ENCODE assay signal across 1 cellular context in the genomic region with DNA sequence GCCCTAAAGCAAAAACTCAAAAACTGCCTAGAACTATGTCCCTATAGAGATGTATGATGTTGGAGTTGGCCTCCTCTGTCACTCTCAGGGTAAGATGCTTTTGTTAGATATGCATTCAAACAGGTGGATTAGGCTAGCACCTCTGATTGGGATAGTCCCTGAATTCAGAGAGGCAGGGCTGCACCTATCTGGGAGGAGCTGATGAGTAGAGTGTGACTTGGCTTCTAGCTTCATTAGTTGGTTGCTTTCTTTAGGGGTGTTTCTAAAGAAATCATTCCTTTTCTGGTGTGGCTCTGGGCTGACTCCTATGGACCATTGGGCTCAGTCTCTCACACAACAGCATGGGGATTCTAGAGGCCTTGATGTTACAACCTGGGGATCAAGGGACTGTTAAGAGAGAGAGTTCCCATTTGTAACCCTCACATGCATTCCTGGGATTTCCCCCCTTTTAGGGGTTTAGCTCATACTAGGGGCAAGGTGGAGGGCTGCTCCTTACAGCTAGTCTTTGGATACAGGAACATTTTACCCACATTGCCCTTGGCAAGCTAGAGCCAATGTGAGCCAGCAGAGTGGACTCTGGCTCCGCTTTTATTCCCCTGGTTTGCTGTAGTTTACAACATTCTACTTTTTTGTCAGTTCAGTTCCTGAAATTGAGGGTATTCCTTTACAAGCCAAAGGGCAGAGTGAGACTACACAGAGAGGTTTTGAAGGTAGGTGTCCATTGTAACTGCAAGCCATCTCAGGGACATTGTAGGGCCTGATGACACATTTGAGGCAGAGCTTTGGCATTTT.
TF ChIP-seq lines count a peak whose summit lies in the region.

No MANE protein-coding gene starts in this region.

TF ChIP-seq in HepG2, 621 proteins besides CTCF, POLR2A, EP300 and RAD21:
- TF ChIP-seq RBFOX2 (IDR thresholded peaks at IDR 0.05; ENCODE audit: low read depth, low read length) (no peak), RFXAP (CRISPR knock-in tag; IDR thresholded peaks at IDR 0.05; ENCODE audit: borderline replicate concordance) (no peak), SUZ12 (IDR thresholded peaks at IDR 0.05; ENCODE audit: low read depth, low read length) (no peak), ZSCAN12 (CRISPR knock-in tag; IDR thresholded peaks at IDR 0.05) (no peak), SMARCE1 (IDR thresholded peaks at IDR 0.05; ENCODE audit: borderline replicate concordance) (no peak), ZNF136 (CRISPR knock-in tag; IDR thresholded peaks at IDR 0.05; ENCODE audit: low read depth) (no peak), RNF2 (conservative IDR thresholded peaks at IDR 0.05; ENCODE audit: low read depth) (no peak), ZNF430 (CRISPR knock-in tag; IDR thresholded peaks at IDR 0.05) (no peak), ZNF781 (CRISPR knock-in tag; IDR thresholded peaks at IDR 0.05; ENCODE audit: borderline replicate concordance, not compliant biosample characterization) (no peak), MTA3 (CRISPR knock-in tag; IDR thresholded peaks at IDR 0.05) (no peak)
- TF ChIP-seq, protein P1, sequence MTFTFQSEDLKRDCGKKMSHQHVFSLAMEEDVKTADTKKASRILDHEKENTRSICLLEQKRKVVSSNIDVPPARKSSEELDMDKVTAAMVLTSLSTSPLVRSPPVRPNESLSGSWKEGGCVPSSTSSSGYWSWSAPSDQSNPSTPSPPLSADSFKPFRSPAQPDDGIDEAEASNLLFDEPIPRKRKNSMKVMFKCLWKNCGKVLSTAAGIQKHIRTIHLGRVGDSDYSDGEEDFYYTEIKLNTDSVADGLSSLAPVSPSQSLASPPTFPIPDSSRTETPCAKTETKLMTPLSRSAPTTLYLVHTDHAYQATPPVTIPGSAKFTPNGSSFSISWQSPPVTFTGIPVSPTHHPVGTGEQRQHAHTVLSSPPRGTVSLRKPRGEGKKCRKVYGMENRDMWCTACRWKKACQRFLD (CRISPR knock-in tag; IDR thresholded peaks at IDR 0.05; ENCODE audit: borderline replicate concordance) = no peak
- TF ChIP-seq, protein P2, sequence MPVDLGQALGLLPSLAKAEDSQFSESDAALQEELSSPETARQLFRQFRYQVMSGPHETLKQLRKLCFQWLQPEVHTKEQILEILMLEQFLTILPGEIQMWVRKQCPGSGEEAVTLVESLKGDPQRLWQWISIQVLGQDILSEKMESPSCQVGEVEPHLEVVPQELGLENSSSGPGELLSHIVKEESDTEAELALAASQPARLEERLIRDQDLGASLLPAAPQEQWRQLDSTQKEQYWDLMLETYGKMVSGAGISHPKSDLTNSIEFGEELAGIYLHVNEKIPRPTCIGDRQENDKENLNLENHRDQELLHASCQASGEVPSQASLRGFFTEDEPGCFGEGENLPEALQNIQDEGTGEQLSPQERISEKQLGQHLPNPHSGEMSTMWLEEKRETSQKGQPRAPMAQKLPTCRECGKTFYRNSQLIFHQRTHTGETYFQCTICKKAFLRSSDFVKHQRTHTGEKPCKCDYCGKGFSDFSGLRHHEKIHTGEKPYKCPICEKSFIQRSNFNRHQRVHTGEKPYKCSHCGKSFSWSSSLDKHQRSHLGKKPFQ (CRISPR knock-in tag; IDR thresholded peaks at IDR 0.05; ENCODE audit: insufficient replicate concordance) = no peak
